18 cellular contexts compared by ENCODE assay signal in the genomic region with DNA sequence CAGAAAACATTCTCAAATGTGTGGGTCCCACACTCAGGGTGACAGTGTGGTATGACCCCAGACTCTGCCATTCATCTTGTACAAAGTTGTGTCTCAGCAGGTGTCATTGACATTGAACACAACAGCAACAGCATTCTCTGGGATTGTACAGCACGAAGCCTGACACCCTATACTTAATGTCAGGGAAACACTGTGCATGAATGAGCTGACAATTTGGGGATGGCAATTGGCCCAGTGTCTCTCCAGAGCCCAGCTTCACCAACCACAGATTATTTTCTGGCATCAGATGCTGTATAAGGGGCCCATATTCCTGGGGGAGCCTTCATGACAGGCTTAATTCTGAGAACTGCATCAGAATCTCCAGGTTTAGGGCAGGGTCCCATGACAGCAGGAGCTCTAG.
DNase-seq lines count a peak whose midpoint lies in the region; ATAC-seq and TF ChIP-seq lines count a peak whose summit lies in the region.
"Had no signal": no experiment of that assay in that cellular context is flagged by ENCODE, and none has a peak within 500 bp of the region (broad histone marks: within the 10 kb centered on the region; RNA-seq: fewer than 3 reads in every experiment).

No MANE protein-coding gene starts in this region.

- no peak for TF ChIP-seq CTCF in left ventricle myocardium inferior (IDR thresholded peaks at IDR 0.05; ENCODE audit: borderline replicate concordance)

- intact Hi-C loops in Right ventricle myocardium inferior (cut with DNase I): loop anchor here (10.0 kb wide), 1 partner anchor 63 kb away; no protein-coding TSS in a partner anchor
- intact Hi-C loops in left ventricle myocardium inferior (cut with micrococcal nuclease): no loop called here

- H3K9me3 ChIP-seq in left ventricle myocardium inferior (replicated peaks): peaks cover 7% of the 10 kb centered on the region
- H3K9me3 ChIP-seq: BLaER1 had no signal

- H3K27ac Mint-ChIP-seq in activated naive CD4-positive, alpha-beta T cell treated with anti-CD3 and anti-CD28 coated beads, Interleukin-2, amount 50 U/mL, for 72 hours: no peak overlapping the region
- H3K27ac Mint-ChIP-seq: CD4-positive, alpha-beta memory T cell; HFFc6 had no signal

- DNase-seq in Right ventricle myocardium inferior (ENCODE audit: missing footprints) (no peak), left ventricle myocardium inferior (no peak), NCI-H446 treated with DMSO at 0.1 percent for 48 hours (lab: John Stamatoyannopoulos, UW) (peak; percentile 1), astrocyte of the hippocampus (ENCODE audit: low read depth, low spot score) (peak; percentile 15), NCI-H345 (lab: John Stamatoyannopoulos, UW) (no peak)
- DNase-seq in activated naive CD4-positive, alpha-beta T cell treated with anti-CD3 and anti-CD28 coated beads, Interleukin-2, amount 50 U/mL, for 72 hours (ENCODE audit: low spot score in 2 of 2): no peak
- DNase-seq: 8988T; Calu3; CD4-positive, alpha-beta memory T cell; DMS79 treated with DMSO at 0.1 percent for 48 hours; GF-D8; GOT3; H7; HFFc6 had no signal

- peaks cover 4% of the 10 kb centered on the region for H3K27me3 ChIP-seq in left ventricle myocardium inferior (ENCODE audit: low read depth)
- H3K27me3 ChIP-seq: BLaER1 had no signal

- no peak overlapping the region for H3K4me3 ChIP-seq in left ventricle myocardium inferior
- H3K4me3 ChIP-seq: BLaER1 had no signal

- peak; percentile 34 for ATAC-seq in Right ventricle myocardium inferior
- no peak for ATAC-seq in activated naive CD4-positive, alpha-beta T cell treated with anti-CD3 and anti-CD28 coated beads, Interleukin-2, amount 50 U/mL, for 72 hours
- no peak for ATAC-seq in HG02970 (IDR thresholded peaks at IDR 0.05; ENCODE audit: low FRiP score, unreplicated experiment)
- ATAC-seq: HCT116 had no signal

- no peak overlapping the region for H3K27ac ChIP-seq in left ventricle myocardium inferior (replicated peaks)
- H3K27ac ChIP-seq: BLaER1 had no signal

- no peaks in the 10 kb centered on the region for H3K36me3 ChIP-seq in left ventricle myocardium inferior
- H3K36me3 ChIP-seq: BLaER1 had no signal

- H3K36me3 Mint-ChIP-seq in activated naive CD4-positive, alpha-beta T cell treated with anti-CD3 and anti-CD28 coated beads, Interleukin-2, amount 50 U/mL, for 72 hours: no peaks in the 10 kb centered on the region
- H3K36me3 Mint-ChIP-seq: CD4-positive, alpha-beta memory T cell had no signal

- H3K4me1 ChIP-seq in left ventricle myocardium inferior: no peaks in the 10 kb centered on the region

- H3K9me3 Mint-ChIP-seq in activated naive CD4-positive, alpha-beta T cell treated with anti-CD3 and anti-CD28 coated beads, Interleukin-2, amount 50 U/mL, for 72 hours: no peaks in the 10 kb centered on the region
- H3K9me3 Mint-ChIP-seq: CD14-positive monocyte; CD4-positive, alpha-beta memory T cell; HFFc6 had no signal

Comparison
In these comparisons a context has a peak if more than half of its experiments do, and no peak if none do; other contexts are left out.
1. DNase-seq: peak in NCI-H446 treated with DMSO at 0.1 percent for 48 hours (single experiment) and astrocyte of the hippocampus (single experiment); none in Right ventricle myocardium inferior (single experiment), left ventricle myocardium inferior (single experiment), NCI-H345 (single experiment) and activated naive CD4-positive, alpha-beta T cell treated with anti-CD3 and anti-CD28 coated beads, Interleukin-2, amount 50 U/mL, for 72 hours (0 of 2).